33 cellular contexts compared by ENCODE assay signal in the genomic region with DNA sequence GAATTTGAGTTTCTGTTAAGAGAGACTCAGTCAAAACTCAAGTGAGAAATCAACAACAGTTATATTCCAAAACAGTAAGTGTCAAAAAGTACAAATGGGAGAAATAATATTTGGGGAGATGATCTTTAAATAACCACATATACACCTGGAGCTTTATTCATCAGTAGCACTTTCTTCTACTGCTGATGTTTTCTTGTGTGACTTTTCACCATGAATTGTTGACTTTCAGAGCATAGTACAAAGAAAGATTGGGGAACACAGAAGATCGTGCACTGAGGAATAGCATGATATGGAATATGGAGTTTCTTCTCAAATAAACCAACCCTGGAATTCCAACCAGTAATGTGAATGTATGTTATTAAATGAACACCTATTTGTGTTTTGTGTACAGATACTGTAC.
"Had no signal": no experiment of that assay in that cellular context is flagged by ENCODE, and none has a peak within 500 bp of the region (broad histone marks: within the 10 kb centered on the region; RNA-seq: fewer than 3 reads in every experiment).

No MANE protein-coding gene starts in this region.

- H3K27ac ChIP-seq: adrenal gland, body of pancreas, esophagus muscularis mucosa, foreskin keratinocyte, gastrocnemius medialis, heart left ventricle had no signal

- H3K4me1 ChIP-seq: adrenal gland, body of pancreas had no signal

- H3K27me3 Mint-ChIP-seq: activated CD4-positive, alpha-beta memory T cell treated with anti-CD3 and anti-CD28 coated beads for 36 hours; activated CD4-positive, alpha-beta T cell treated with anti-CD3 and anti-CD28 coated beads for 36 hours; activated CD4-positive, alpha-beta T cell treated with anti-CD3 and anti-CD28 coated beads, Interleukin-2, amount 10 ng/mL, durations not matched to agents 24 days and 14 days; activated CD8-positive, alpha-beta memory T cell treated with anti-CD3 and anti-CD28 coated beads, Interleukin-2, amount 10 ng/mL, durations not matched to agents 7 days and 5 days; activated naive CD4-positive, alpha-beta T cell treated with anti-CD3 and anti-CD28 coated beads, Interleukin-2, amount 50 U/mL, for 24 hours; activated naive CD8-positive, alpha-beta T cell treated with anti-CD3 and anti-CD28 coated beads for 36 hours; activated naive CD8-positive, alpha-beta T cell treated with anti-CD3 and anti-CD28 coated beads, Interleukin-2, amount 50 U/mL, for 24 hours; effector memory CD8-positive, alpha-beta T cell had no signal

- H3K36me3 ChIP-seq: adrenal gland, esophagus muscularis mucosa, gastrocnemius medialis, heart left ventricle had no signal

- H3K27me3 ChIP-seq: adrenal gland, body of pancreas, esophagus muscularis mucosa, foreskin keratinocyte, gastrocnemius medialis, heart left ventricle had no signal

- ATAC-seq: activated CD4-positive, alpha-beta T cell treated with anti-CD3 and anti-CD28 coated beads for 36 hours; activated CD8-positive, alpha-beta memory T cell treated with anti-CD3 and anti-CD28 coated beads, Interleukin-2, amount 10 ng/mL, durations not matched to agents 7 days and 5 days; activated CD8-positive, alpha-beta T cell treated with anti-CD3 and anti-CD28 coated beads, Interleukin-2, amount 10 ng/mL, durations not matched to agents 7 days and 5 days; activated naive CD8-positive, alpha-beta T cell treated with anti-CD3 and anti-CD28 coated beads, Interleukin-2, amount 50 U/mL, for 24 hours; body of pancreas; effector memory CD8-positive, alpha-beta T cell; foreskin keratinocyte; gastrocnemius medialis; heart left ventricle had no signal

- H3K9me3 ChIP-seq: adrenal gland, body of pancreas, esophagus muscularis mucosa, gastrocnemius medialis, heart left ventricle had no signal

- H3K9me3 Mint-ChIP-seq: activated CD4-positive, alpha-beta memory T cell treated with anti-CD3 and anti-CD28 coated beads for 36 hours; activated CD4-positive, alpha-beta T cell treated with anti-CD3 and anti-CD28 coated beads, Interleukin-2, amount 10 ng/mL, durations not matched to agents 24 days and 14 days; activated naive CD4-positive, alpha-beta T cell treated with anti-CD3 and anti-CD28 coated beads for 36 hours; activated naive CD4-positive, alpha-beta T cell treated with anti-CD3 and anti-CD28 coated beads, Interleukin-2, amount 50 U/mL, for 24 hours; activated naive CD8-positive, alpha-beta T cell treated with anti-CD3 and anti-CD28 coated beads for 36 hours; activated naive CD8-positive, alpha-beta T cell treated with anti-CD3 and anti-CD28 coated beads, Interleukin-2, amount 50 U/mL, for 24 hours; activated T-helper 1 cell treated with anti-CD3 and anti-CD28 coated beads, Interleukin-12 subunit alpha, Interleukin-12 subunit beta, Interleukin-2, Interleukin-4 antibody, amounts not matched to agents 30 ng/mL and 10 ng/mL and 1 ng/mL, durations not matched to agents 14 hours and 24 hours and 36 hours; activated T-helper 2 cell treated with anti-CD3 and anti-CD28 coated beads, Interferon-gamma antibody, Interleukin-2, Interleukin-4, amounts not matched to agents 10 μg/mL and 5 μg/mL and 100 μg/mL, durations not matched to agents 14 hours and 24 hours and 36 hours; effector memory CD8-positive, alpha-beta T cell had no signal

- H3K4me3 Mint-ChIP-seq: activated CD4-positive, alpha-beta memory T cell treated with anti-CD3 and anti-CD28 coated beads for 36 hours; activated CD4-positive, alpha-beta T cell treated with anti-CD3 and anti-CD28 coated beads for 36 hours; activated CD4-positive, alpha-beta T cell treated with anti-CD3 and anti-CD28 coated beads, Interleukin-2, amount 10 ng/mL, durations not matched to agents 24 days and 14 days; activated CD8-positive, alpha-beta memory T cell treated with anti-CD3 and anti-CD28 coated beads, Interleukin-2, amount 10 ng/mL, durations not matched to agents 7 days and 5 days; activated CD8-positive, alpha-beta T cell treated with anti-CD3 and anti-CD28 coated beads, Interleukin-2, amount 10 ng/mL, durations not matched to agents 7 days and 5 days; activated naive CD4-positive, alpha-beta T cell treated with anti-CD3 and anti-CD28 coated beads for 36 hours; activated naive CD4-positive, alpha-beta T cell treated with anti-CD3 and anti-CD28 coated beads, Interleukin-2, amount 50 U/mL, for 24 hours; activated naive CD8-positive, alpha-beta T cell treated with anti-CD3 and anti-CD28 coated beads for 36 hours; activated naive CD8-positive, alpha-beta T cell treated with anti-CD3 and anti-CD28 coated beads, Interleukin-2, amount 50 U/mL, for 24 hours; activated T-helper 1 cell treated with anti-CD3 and anti-CD28 coated beads, Interleukin-12 subunit alpha, Interleukin-12 subunit beta, Interleukin-2, Interleukin-4 antibody, amounts not matched to agents 30 ng/mL and 10 ng/mL and 1 ng/mL, durations not matched to agents 14 hours and 24 hours and 36 hours; effector memory CD8-positive, alpha-beta T cell had no signal

- H3K27ac Mint-ChIP-seq: activated CD4-positive, alpha-beta memory T cell treated with anti-CD3 and anti-CD28 coated beads for 36 hours; activated CD4-positive, alpha-beta T cell treated with anti-CD3 and anti-CD28 coated beads for 36 hours; activated CD4-positive, alpha-beta T cell treated with anti-CD3 and anti-CD28 coated beads, Interleukin-2, amount 10 ng/mL, durations not matched to agents 24 days and 14 days; activated CD8-positive, alpha-beta memory T cell treated with anti-CD3 and anti-CD28 coated beads, Interleukin-2, amount 10 ng/mL, durations not matched to agents 7 days and 5 days; activated CD8-positive, alpha-beta T cell treated with anti-CD3 and anti-CD28 coated beads, Interleukin-2, amount 10 ng/mL, durations not matched to agents 7 days and 5 days; activated naive CD4-positive, alpha-beta T cell treated with anti-CD3 and anti-CD28 coated beads for 36 hours; activated naive CD8-positive, alpha-beta T cell treated with anti-CD3 and anti-CD28 coated beads for 36 hours; activated naive CD8-positive, alpha-beta T cell treated with anti-CD3 and anti-CD28 coated beads, Interleukin-2, amount 50 U/mL, for 24 hours; activated T-helper 1 cell treated with anti-CD3 and anti-CD28 coated beads, Interleukin-12 subunit alpha, Interleukin-12 subunit beta, Interleukin-2, Interleukin-4 antibody, amounts not matched to agents 30 ng/mL and 10 ng/mL and 1 ng/mL, durations not matched to agents 14 hours and 24 hours and 36 hours; activated T-helper 2 cell treated with anti-CD3 and anti-CD28 coated beads, Interferon-gamma antibody, Interleukin-2, Interleukin-4, amounts not matched to agents 10 μg/mL and 5 μg/mL and 100 μg/mL, durations not matched to agents 14 hours and 24 hours and 36 hours; effector memory CD8-positive, alpha-beta T cell had no signal

- DNase-seq: activated CD4-positive, alpha-beta memory T cell treated with anti-CD3 and anti-CD28 coated beads for 36 hours; activated CD4-positive, alpha-beta T cell treated with anti-CD3 and anti-CD28 coated beads for 36 hours; activated CD4-positive, alpha-beta T cell treated with anti-CD3 and anti-CD28 coated beads, Interleukin-2, amount 10 ng/mL, durations not matched to agents 24 days and 14 days; activated CD4-positive, CD25-positive, alpha-beta regulatory T cell; activated CD4-positive, CD25-positive, alpha-beta regulatory T cell treated with anti-CD3 and anti-CD28 coated beads, Interleukin-2, amount 50 U/mL, for 72 hours; activated CD8-positive, alpha-beta memory T cell treated with anti-CD3 and anti-CD28 coated beads, Interleukin-2, amount 10 ng/mL, durations not matched to agents 7 days and 5 days; activated CD8-positive, alpha-beta memory T cell treated with anti-CD3 and anti-CD28 coated beads, Interleukin-2, amount 50 U/mL, for 4 hours; activated CD8-positive, alpha-beta T cell treated with anti-CD3 and anti-CD28 coated beads, Interleukin-2, amount 10 ng/mL, durations not matched to agents 7 days and 5 days; activated effector memory CD4-positive, alpha-beta T cell treated with anti-CD3 and anti-CD28 coated beads, Interleukin-2, amount 50 U/mL, for 16 hours; activated naive CD4-positive, alpha-beta T cell treated with anti-CD3 and anti-CD28 coated beads for 36 hours; activated naive CD8-positive, alpha-beta T cell treated with anti-CD3 and anti-CD28 coated beads for 36 hours; activated naive CD8-positive, alpha-beta T cell treated with anti-CD3 and anti-CD28 coated beads, Interleukin-2, amount 50 U/mL, for 24 hours; activated T-cell treated with anti-CD3 and anti-CD28 coated beads, Interleukin-2, amount 50 U/mL, for 1 hour; activated T-cell treated with anti-CD3 and anti-CD28 coated beads, Interleukin-2, amount 50 U/mL, for 48 hours; adrenal gland; amygdala; aorta; body of pancreas; caudate nucleus; cortex of kidney; dermis blood vessel endothelial cell; effector CD4-positive, alpha-beta T cell; effector memory CD8-positive, alpha-beta T cell; erythroblast; foreskin keratinocyte; gastrocnemius medialis; glutamatergic neuron; heart left ventricle; T-helper 2 cell had no signal

- H3K4me3 ChIP-seq: adrenal gland, body of pancreas, esophagus muscularis mucosa, gastrocnemius medialis, heart left ventricle had no signal

- H3K36me3 Mint-ChIP-seq: activated CD4-positive, alpha-beta memory T cell treated with anti-CD3 and anti-CD28 coated beads for 36 hours; activated CD8-positive, alpha-beta memory T cell treated with anti-CD3 and anti-CD28 coated beads, Interleukin-2, amount 10 ng/mL, durations not matched to agents 7 days and 5 days had no signal
